Comparison of ENCODE assay signal across 21 cellular contexts in genomic region chr13:113882716-113883115, GRCh38. TPM values are rescaled to one million over a fixed set of nuclear protein-coding genes. Genes with fewer than 3 reads are reported as not detected.
DNase-seq lines count a peak whose midpoint lies in the region; ATAC-seq and TF ChIP-seq lines count a peak whose summit lies in the region.
"Had no signal": no experiment of that assay in that cellular context is flagged by ENCODE, and none has a peak within 500 bp of the region (broad histone marks: within the 10 kb centered on the region; RNA-seq: fewer than 3 reads in every experiment).

No MANE protein-coding gene starts in this region.

- no peaks in the 10 kb centered on the region for H3K9me3 Mint-ChIP-seq in nephron progenitor cell
- no peaks in the 10 kb centered on the region for H3K9me3 Mint-ChIP-seq in activated CD4-positive, alpha-beta T cell treated with anti-CD3 and anti-CD28 coated beads for 36 hours (ENCODE audit: low read depth)
- H3K9me3 Mint-ChIP-seq: activated naive CD4-positive, alpha-beta T cell treated with anti-CD3 and anti-CD28 coated beads, Interleukin-2, amount 50 U/mL, for 72 hours; CD8-positive, alpha-beta T cell; IgD-negative memory B cell; neural crest cell; stimulated activated naive B cell treated with anti-CD40 and anti-IgM and Interleukin-4, amounts not matched to agents 10 μg/mL and 1 μg/mL and 100 μg/mL, for 72 hours had no signal

- DNase-seq in body of pancreas, result no peak
- DNase-seq in nephron progenitor cell, result no peak
- peak; percentile 56 to 76 for DNase-seq in suprapubic skin (ENCODE audit: low spot score in 2 of 2)
- no peak for DNase-seq in activated CD4-positive, alpha-beta T cell treated with anti-CD3 and anti-CD28 coated beads for 36 hours
- DNase-seq in activated naive CD4-positive, alpha-beta T cell treated with Interleukin-2 at 50 U/mL for 16 hours, result no peak
- DNase-seq: activated CD4-positive, alpha-beta T cell treated with anti-CD3 and anti-CD28 coated beads, Interleukin-2, amount 50 U/mL, for 4 hours; activated T-cell treated with anti-CD3 and anti-CD28 coated beads for 4 hours; left colon; midbrain; NCI-H1694; right lobe of liver; SIG-M5; stimulated activated naive B cell treated with anti-CD40 and anti-IgM and Interleukin-4, amounts not matched to agents 10 μg/mL and 1 μg/mL and 100 μg/mL, for 72 hours; T-helper 1 cell had no signal

- ATAC-seq in body of pancreas (no peak), GM21390 (IDR thresholded peaks at IDR 0.05; ENCODE audit: unreplicated experiment) (no peak), GM18502 (IDR thresholded peaks at IDR 0.05; ENCODE audit: poor library complexity, unreplicated experiment) (no peak)
- no peak for ATAC-seq in activated CD4-positive, alpha-beta T cell treated with anti-CD3 and anti-CD28 coated beads for 36 hours
- ATAC-seq: activated naive CD4-positive, alpha-beta T cell treated with anti-CD3 and anti-CD28 coated beads, Interleukin-2, amount 50 U/mL, for 72 hours; CD8-positive, alpha-beta T cell; left colon; stimulated activated naive B cell treated with anti-CD40 and anti-IgM and Interleukin-4, amounts not matched to agents 10 μg/mL and 1 μg/mL and 100 μg/mL, for 72 hours had no signal

- WGBS in body of pancreas, 2 donors, result 90% methylated on average over 20 of the region's 20 CpGs
- WGBS in suprapubic skin, result 92% methylated on average over 20 of the region's 20 CpGs

- H3K4me3 Mint-ChIP-seq in nephron progenitor cell, result peak overlapping the region; percentile 26
- no peak overlapping the region for H3K4me3 Mint-ChIP-seq in activated CD4-positive, alpha-beta T cell treated with anti-CD3 and anti-CD28 coated beads for 36 hours
- H3K4me3 Mint-ChIP-seq: IgD-negative memory B cell; neural crest cell; stimulated activated naive B cell treated with anti-CD40 and anti-IgM and Interleukin-4, amounts not matched to agents 10 μg/mL and 1 μg/mL and 100 μg/mL, for 72 hours had no signal

- intact Hi-C loops in body of pancreas (cut with DNase I), result no loop called here
- intact Hi-C loops in activated CD4-positive, alpha-beta T cell treated with anti-CD3 and anti-CD28 coated beads for 36 hours (cut with DNase I, micrococcal nuclease), result no loop called here

- no peak overlapping the region for H3K4me3 ChIP-seq in BLaER1 treated with 17β-estradiol and CSF1 and Interleukin-3, amounts not matched to agents 10 nM and 100 nM
- no peak overlapping the region for H3K4me3 ChIP-seq in body of pancreas
- H3K4me3 ChIP-seq in suprapubic skin, result no peak overlapping the region
- H3K4me3 ChIP-seq: right lobe of liver had no signal

- CTCF ChIA-PET in activated CD4-positive, alpha-beta T cell treated with anti-CD3 and anti-CD28 coated beads for 36 hours (lab: Charles Lee), result no interaction called here

- TF ChIP-seq CTCF in body of pancreas (IDR thresholded peaks at IDR 0.05) (no peak), nephron progenitor cell (IDR thresholded peaks at IDR 0.05) (no peak), suprapubic skin (IDR thresholded peaks at IDR 0.05) (no peak)

- TF ChIP-seq POLR2A in body of pancreas (IDR thresholded peaks at IDR 0.05) (no peak), suprapubic skin (IDR thresholded peaks at IDR 0.05) (no peak)

- TF ChIP-seq EP300 in suprapubic skin (IDR thresholded peaks at IDR 0.05), result no peak

- H3K27me3 Mint-ChIP-seq in nephron progenitor cell (ENCODE audit: low read depth, poor library complexity), result peaks cover 20% of the 10 kb centered on the region
- no peaks in the 10 kb centered on the region for H3K27me3 Mint-ChIP-seq in activated CD4-positive, alpha-beta T cell treated with anti-CD3 and anti-CD28 coated beads for 36 hours

- peak overlapping the region in 9 of 11 experiments; percentile 66 to 90 (median 80); a peak in 18 of 22 replicates for H3K4me2 ChIP-seq in BLaER1 treated with 17β-estradiol and CSF1 and Interleukin-3, amounts not matched to agents 10 nM and 100 nM

- H3K27ac ChIP-seq in BLaER1 treated with 17β-estradiol and CSF1 and Interleukin-3, amounts not matched to agents 10 nM and 100 nM, result no peak overlapping the region
- H3K27ac ChIP-seq in body of pancreas (peak overlapping the region; percentile 68 to 86 (median 79)), suprapubic skin (no peak overlapping the region)
- H3K27ac ChIP-seq: right lobe of liver had no signal

- H3K27me3 ChIP-seq in BLaER1 treated with 17β-estradiol and CSF1 and Interleukin-3, amounts not matched to agents 10 nM and 100 nM, result no peaks in the 10 kb centered on the region
- H3K27me3 ChIP-seq in body of pancreas (no peaks in the 10 kb centered on the region), suprapubic skin (no peaks in the 10 kb centered on the region)
- H3K27me3 ChIP-seq: right lobe of liver had no signal

- peaks cover 0 to 11% (median 0%) of the 10 kb centered on the region in 11 experiments; a peak in 5 of 22 replicates for H3K9me3 ChIP-seq in BLaER1 treated with 17β-estradiol and CSF1 and Interleukin-3, amounts not matched to agents 10 nM and 100 nM (replicated peaks in 1 of 11)
- H3K9me3 ChIP-seq in body of pancreas (no peaks in the 10 kb centered on the region), suprapubic skin (no peaks in the 10 kb centered on the region)
- H3K9me3 ChIP-seq: right lobe of liver had no signal

- POLR2A ChIA-PET in activated CD4-positive, alpha-beta T cell treated with anti-CD3 and anti-CD28 coated beads for 36 hours (lab: Charles Lee), result no interaction called here

- H3K4me1 Mint-ChIP-seq in nephron progenitor cell, result peaks cover 47% of the 10 kb centered on the region
- peaks cover 20% of the 10 kb centered on the region for H3K4me1 Mint-ChIP-seq in activated CD4-positive, alpha-beta T cell treated with anti-CD3 and anti-CD28 coated beads for 36 hours

- H3K36me3 Mint-ChIP-seq in nephron progenitor cell (ENCODE audit: low read depth), result no peaks in the 10 kb centered on the region
- no peaks in the 10 kb centered on the region for H3K36me3 Mint-ChIP-seq in activated CD4-positive, alpha-beta T cell treated with anti-CD3 and anti-CD28 coated beads for 36 hours (ENCODE audit: low read depth)
- H3K36me3 Mint-ChIP-seq: activated naive CD4-positive, alpha-beta T cell treated with anti-CD3 and anti-CD28 coated beads, Interleukin-2, amount 50 U/mL, for 72 hours; CD8-positive, alpha-beta T cell; IgD-negative memory B cell; stimulated activated naive B cell treated with anti-CD40 and anti-IgM and Interleukin-4, amounts not matched to agents 10 μg/mL and 1 μg/mL and 100 μg/mL, for 72 hours had no signal

- no peak overlapping the region for H3K9ac ChIP-seq in BLaER1 treated with 17β-estradiol and CSF1 and Interleukin-3, amounts not matched to agents 10 nM and 100 nM

- H4K20me1 ChIP-seq in BLaER1 treated with 17β-estradiol and CSF1 and Interleukin-3, amounts not matched to agents 10 nM and 100 nM, result no peaks in the 10 kb centered on the region

- no peaks in the 10 kb centered on the region for H3K36me3 ChIP-seq in BLaER1 treated with 17β-estradiol and CSF1 and Interleukin-3, amounts not matched to agents 10 nM and 100 nM
- no peaks in the 10 kb centered on the region for H3K36me3 ChIP-seq in body of pancreas (replicated peaks in 1 of 2; ENCODE audit: insufficient read depth in 1 of 2, low read depth in 2 of 2)
- H3K36me3 ChIP-seq in suprapubic skin, result no peaks in the 10 kb centered on the region
- H3K36me3 ChIP-seq: right lobe of liver had no signal

- peaks cover 23 to 50% (median 39%) of the 10 kb centered on the region in 10 experiments for H3K4me1 ChIP-seq in BLaER1 treated with 17β-estradiol and CSF1 and Interleukin-3, amounts not matched to agents 10 nM and 100 nM
- peaks cover 37% of the 10 kb centered on the region for H3K4me1 ChIP-seq in body of pancreas
- peaks cover 34% of the 10 kb centered on the region for H3K4me1 ChIP-seq in suprapubic skin
- H3K4me1 ChIP-seq: right lobe of liver had no signal

- H3K27ac Mint-ChIP-seq in nephron progenitor cell, result no peak overlapping the region
- H3K27ac Mint-ChIP-seq in activated CD4-positive, alpha-beta T cell treated with anti-CD3 and anti-CD28 coated beads for 36 hours, result no peak overlapping the region
- H3K27ac Mint-ChIP-seq: CD8-positive, alpha-beta T cell; IgD-negative memory B cell; stimulated activated naive B cell treated with anti-CD40 and anti-IgM and Interleukin-4, amounts not matched to agents 10 μg/mL and 1 μg/mL and 100 μg/mL, for 72 hours had no signal

RNA-seq across cellular contexts. Expression of gene GAS6, which starts 18.8 kb away (rescaled TPM):
- total RNA-seq in body of pancreas (100 to 1,000 TPM in 1 of 2 donors, 10 to 100 TPM in 1; 83.0 to 145 TPM), suprapubic skin (100 to 1,000 TPM; 175 to 286 (median 224) TPM)
- total RNA-seq in activated CD4-positive, alpha-beta T cell treated with anti-CD3 and anti-CD28 coated beads for 36 hours, result under 1 TPM; 0.54 to 0.73 TPM

Comparison
In these comparisons a context has a peak if more than half of its experiments do, and no peak if none do; other contexts are left out.
1. H3K27ac ChIP-seq: peak in body of pancreas (4 of 4); none in BLaER1 treated with 17β-estradiol and CSF1 and Interleukin-3, amounts not matched to agents 10 nM and 100 nM (0 of 11) and suprapubic skin (single experiment).
2. DNase-seq: peak in suprapubic skin (2 of 2); none in body of pancreas (0 of 4), nephron progenitor cell (single experiment), activated CD4-positive, alpha-beta T cell treated with anti-CD3 and anti-CD28 coated beads for 36 hours (single experiment) and activated naive CD4-positive, alpha-beta T cell treated with Interleukin-2 at 50 U/mL for 16 hours (single experiment).
3. RNA of gene GAS6, which starts 18.8 kb away (total RNA-seq): 175 to 286 TPM in suprapubic skin and 83.0 to 145 TPM in body of pancreas; 0.54 to 0.73 TPM in activated CD4-positive, alpha-beta T cell treated with anti-CD3 and anti-CD28 coated beads for 36 hours; every median in the first group is over 10 times any median in the second.